ENCODE assay signal across 9 cellular contexts in genomic region chr18:56248613-56249235, GRCh38.
A peak's percentile ranks its signal among the peaks of the same experiment; 100 is the strongest.
DNase-seq lines count a peak whose midpoint lies in the region; ATAC-seq and TF ChIP-seq lines count a peak whose summit lies in the region.
"Had no signal": no experiment of that assay in that cellular context is flagged by ENCODE, and none has a peak within 500 bp of the region (broad histone marks: within the 10 kb centered on the region; RNA-seq: fewer than 3 reads in every experiment).

No MANE protein-coding gene starts in this region.

- POLR2A ChIA-PET in activated naive CD8-positive, alpha-beta T cell treated with anti-CD3 and anti-CD28 coated beads, Interleukin-2, amount 10 ng/mL, durations not matched to agents 7 days and 5 days (lab: Charles Lee), result no interaction called here

- no peaks in the 10 kb centered on the region for H3K9me3 ChIP-seq in adrenal gland (replicated peaks in 1 of 3)
- H3K9me3 ChIP-seq: tibial nerve had no signal

- peaks cover 0 to 7% of the 10 kb centered on the region in 2 donors for H3K4me1 ChIP-seq in adrenal gland (replicated peaks in 1 of 2)

- no peak for TF ChIP-seq CTCF in lower leg skin (IDR thresholded peaks at IDR 0.05)
- TF ChIP-seq CTCF in adrenal gland (IDR thresholded peaks at IDR 0.05), result no peak

- 75 to 77% methylated on average over 3 of the region's 3 CpGs for WGBS in lower leg skin, 2 donors
- WGBS in adrenal gland, 4 donors, result 57 to 63% (median 61%) methylated on average over 3 of the region's 3 CpGs

- H3K4me1 Mint-ChIP-seq in activated naive CD8-positive, alpha-beta T cell treated with anti-CD3 and anti-CD28 coated beads, Interleukin-2, amount 10 ng/mL, durations not matched to agents 7 days and 5 days, result peaks cover 4% of the 10 kb centered on the region

- no peaks in the 10 kb centered on the region for H3K27me3 Mint-ChIP-seq in activated naive CD8-positive, alpha-beta T cell treated with anti-CD3 and anti-CD28 coated beads, Interleukin-2, amount 10 ng/mL, durations not matched to agents 7 days and 5 days

- H3K27me3 ChIP-seq in adrenal gland, result no peaks in the 10 kb centered on the region
- H3K27me3 ChIP-seq: tibial nerve had no signal

- H3K4me3 ChIP-seq in lower leg skin (ENCODE audit: low read depth, poor library complexity, severe bottlenecking) (no peak overlapping the region), adrenal gland (no peak overlapping the region)
- H3K4me3 ChIP-seq: tibial nerve had no signal

- no peaks in the 10 kb centered on the region for H3K36me3 ChIP-seq in adrenal gland (replicated peaks in 1 of 2)
- H3K36me3 ChIP-seq: tibial nerve had no signal

- no peak overlapping the region for H3K27ac ChIP-seq in adrenal gland
- H3K27ac ChIP-seq: tibial nerve had no signal

- peaks cover 8% of the 10 kb centered on the region for H3K9me3 Mint-ChIP-seq in activated naive CD8-positive, alpha-beta T cell treated with anti-CD3 and anti-CD28 coated beads, Interleukin-2, amount 10 ng/mL, durations not matched to agents 7 days and 5 days

- H3K36me3 Mint-ChIP-seq in activated naive CD8-positive, alpha-beta T cell treated with anti-CD3 and anti-CD28 coated beads, Interleukin-2, amount 10 ng/mL, durations not matched to agents 7 days and 5 days, result peaks cover 3% of the 10 kb centered on the region

- H3K27ac Mint-ChIP-seq in activated naive CD8-positive, alpha-beta T cell treated with anti-CD3 and anti-CD28 coated beads, Interleukin-2, amount 10 ng/mL, durations not matched to agents 7 days and 5 days, result peak overlapping the region; percentile 64

- ATAC-seq in GM18867 (IDR thresholded peaks at IDR 0.05; ENCODE audit: unreplicated experiment), result peak; percentile 99
- peak; percentile 99 for ATAC-seq in GM21529 (IDR thresholded peaks at IDR 0.05; ENCODE audit: unreplicated experiment)
- peak; percentile 86 for ATAC-seq in HG03280 (IDR thresholded peaks at IDR 0.05; ENCODE audit: unreplicated experiment)
- ATAC-seq in activated naive CD8-positive, alpha-beta T cell treated with anti-CD3 and anti-CD28 coated beads, Interleukin-2, amount 10 ng/mL, durations not matched to agents 7 days and 5 days (ENCODE audit: low read depth), result peak; percentile 61

- no peak for TF ChIP-seq POLR2A in lower leg skin (IDR thresholded peaks at IDR 0.05)
- TF ChIP-seq POLR2A in adrenal gland (IDR thresholded peaks at IDR 0.05), result no peak

- no peak for DNase-seq in activated naive CD8-positive, alpha-beta T cell treated with anti-CD3 and anti-CD28 coated beads, Interleukin-2, amount 10 ng/mL, durations not matched to agents 7 days and 5 days
- DNase-seq in lower leg skin (ENCODE audit: low spot score in 2 of 2) (no peak), SHP77 treated with DMSO at 0.1 percent for 48 hours (lab: John Stamatoyannopoulos, UW) (no peak), OCI-M2 (lab: John Stamatoyannopoulos, UW; ENCODE audit: unreplicated experiment) (no peak), adrenal gland (no peak)

- peak overlapping the region; percentile 34 for H3K4me3 Mint-ChIP-seq in activated naive CD8-positive, alpha-beta T cell treated with anti-CD3 and anti-CD28 coated beads, Interleukin-2, amount 10 ng/mL, durations not matched to agents 7 days and 5 days

- intact Hi-C loops in lower leg skin (cut with DNase I; ENCODE audit: low total_unique reads), result no loop called here
- intact Hi-C loops in adrenal gland (cut with DNase I), result no loop called here
